ENCODE assay signal across 1 cellular context in the genomic region with DNA sequence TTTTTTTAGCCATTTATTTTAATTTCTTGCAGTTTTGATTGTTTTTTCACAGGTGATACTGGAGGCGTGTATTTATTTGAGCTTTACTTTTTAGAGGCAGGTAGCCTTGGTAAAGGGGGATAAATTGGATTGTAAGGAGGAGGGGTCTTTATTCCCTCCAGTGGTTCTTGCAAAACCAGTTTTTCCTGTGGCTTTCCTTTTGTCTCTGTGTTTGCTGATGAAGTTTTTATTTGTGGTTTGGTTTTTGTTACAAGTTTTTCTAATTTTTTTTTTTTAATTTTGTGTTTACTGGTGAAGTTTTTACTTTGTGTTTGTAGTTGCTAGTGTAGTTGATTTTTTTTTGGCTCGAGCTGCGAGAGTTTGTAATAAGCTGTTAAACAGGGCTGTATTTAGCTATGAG.
TF ChIP-seq lines count a peak whose summit lies in the region.

No MANE protein-coding gene starts in this region.

TF ChIP-seq in H1, 55 proteins besides CTCF, POLR2A, EP300 and RAD21 (continued from another document):
- TF ChIP-seq, protein P1, sequence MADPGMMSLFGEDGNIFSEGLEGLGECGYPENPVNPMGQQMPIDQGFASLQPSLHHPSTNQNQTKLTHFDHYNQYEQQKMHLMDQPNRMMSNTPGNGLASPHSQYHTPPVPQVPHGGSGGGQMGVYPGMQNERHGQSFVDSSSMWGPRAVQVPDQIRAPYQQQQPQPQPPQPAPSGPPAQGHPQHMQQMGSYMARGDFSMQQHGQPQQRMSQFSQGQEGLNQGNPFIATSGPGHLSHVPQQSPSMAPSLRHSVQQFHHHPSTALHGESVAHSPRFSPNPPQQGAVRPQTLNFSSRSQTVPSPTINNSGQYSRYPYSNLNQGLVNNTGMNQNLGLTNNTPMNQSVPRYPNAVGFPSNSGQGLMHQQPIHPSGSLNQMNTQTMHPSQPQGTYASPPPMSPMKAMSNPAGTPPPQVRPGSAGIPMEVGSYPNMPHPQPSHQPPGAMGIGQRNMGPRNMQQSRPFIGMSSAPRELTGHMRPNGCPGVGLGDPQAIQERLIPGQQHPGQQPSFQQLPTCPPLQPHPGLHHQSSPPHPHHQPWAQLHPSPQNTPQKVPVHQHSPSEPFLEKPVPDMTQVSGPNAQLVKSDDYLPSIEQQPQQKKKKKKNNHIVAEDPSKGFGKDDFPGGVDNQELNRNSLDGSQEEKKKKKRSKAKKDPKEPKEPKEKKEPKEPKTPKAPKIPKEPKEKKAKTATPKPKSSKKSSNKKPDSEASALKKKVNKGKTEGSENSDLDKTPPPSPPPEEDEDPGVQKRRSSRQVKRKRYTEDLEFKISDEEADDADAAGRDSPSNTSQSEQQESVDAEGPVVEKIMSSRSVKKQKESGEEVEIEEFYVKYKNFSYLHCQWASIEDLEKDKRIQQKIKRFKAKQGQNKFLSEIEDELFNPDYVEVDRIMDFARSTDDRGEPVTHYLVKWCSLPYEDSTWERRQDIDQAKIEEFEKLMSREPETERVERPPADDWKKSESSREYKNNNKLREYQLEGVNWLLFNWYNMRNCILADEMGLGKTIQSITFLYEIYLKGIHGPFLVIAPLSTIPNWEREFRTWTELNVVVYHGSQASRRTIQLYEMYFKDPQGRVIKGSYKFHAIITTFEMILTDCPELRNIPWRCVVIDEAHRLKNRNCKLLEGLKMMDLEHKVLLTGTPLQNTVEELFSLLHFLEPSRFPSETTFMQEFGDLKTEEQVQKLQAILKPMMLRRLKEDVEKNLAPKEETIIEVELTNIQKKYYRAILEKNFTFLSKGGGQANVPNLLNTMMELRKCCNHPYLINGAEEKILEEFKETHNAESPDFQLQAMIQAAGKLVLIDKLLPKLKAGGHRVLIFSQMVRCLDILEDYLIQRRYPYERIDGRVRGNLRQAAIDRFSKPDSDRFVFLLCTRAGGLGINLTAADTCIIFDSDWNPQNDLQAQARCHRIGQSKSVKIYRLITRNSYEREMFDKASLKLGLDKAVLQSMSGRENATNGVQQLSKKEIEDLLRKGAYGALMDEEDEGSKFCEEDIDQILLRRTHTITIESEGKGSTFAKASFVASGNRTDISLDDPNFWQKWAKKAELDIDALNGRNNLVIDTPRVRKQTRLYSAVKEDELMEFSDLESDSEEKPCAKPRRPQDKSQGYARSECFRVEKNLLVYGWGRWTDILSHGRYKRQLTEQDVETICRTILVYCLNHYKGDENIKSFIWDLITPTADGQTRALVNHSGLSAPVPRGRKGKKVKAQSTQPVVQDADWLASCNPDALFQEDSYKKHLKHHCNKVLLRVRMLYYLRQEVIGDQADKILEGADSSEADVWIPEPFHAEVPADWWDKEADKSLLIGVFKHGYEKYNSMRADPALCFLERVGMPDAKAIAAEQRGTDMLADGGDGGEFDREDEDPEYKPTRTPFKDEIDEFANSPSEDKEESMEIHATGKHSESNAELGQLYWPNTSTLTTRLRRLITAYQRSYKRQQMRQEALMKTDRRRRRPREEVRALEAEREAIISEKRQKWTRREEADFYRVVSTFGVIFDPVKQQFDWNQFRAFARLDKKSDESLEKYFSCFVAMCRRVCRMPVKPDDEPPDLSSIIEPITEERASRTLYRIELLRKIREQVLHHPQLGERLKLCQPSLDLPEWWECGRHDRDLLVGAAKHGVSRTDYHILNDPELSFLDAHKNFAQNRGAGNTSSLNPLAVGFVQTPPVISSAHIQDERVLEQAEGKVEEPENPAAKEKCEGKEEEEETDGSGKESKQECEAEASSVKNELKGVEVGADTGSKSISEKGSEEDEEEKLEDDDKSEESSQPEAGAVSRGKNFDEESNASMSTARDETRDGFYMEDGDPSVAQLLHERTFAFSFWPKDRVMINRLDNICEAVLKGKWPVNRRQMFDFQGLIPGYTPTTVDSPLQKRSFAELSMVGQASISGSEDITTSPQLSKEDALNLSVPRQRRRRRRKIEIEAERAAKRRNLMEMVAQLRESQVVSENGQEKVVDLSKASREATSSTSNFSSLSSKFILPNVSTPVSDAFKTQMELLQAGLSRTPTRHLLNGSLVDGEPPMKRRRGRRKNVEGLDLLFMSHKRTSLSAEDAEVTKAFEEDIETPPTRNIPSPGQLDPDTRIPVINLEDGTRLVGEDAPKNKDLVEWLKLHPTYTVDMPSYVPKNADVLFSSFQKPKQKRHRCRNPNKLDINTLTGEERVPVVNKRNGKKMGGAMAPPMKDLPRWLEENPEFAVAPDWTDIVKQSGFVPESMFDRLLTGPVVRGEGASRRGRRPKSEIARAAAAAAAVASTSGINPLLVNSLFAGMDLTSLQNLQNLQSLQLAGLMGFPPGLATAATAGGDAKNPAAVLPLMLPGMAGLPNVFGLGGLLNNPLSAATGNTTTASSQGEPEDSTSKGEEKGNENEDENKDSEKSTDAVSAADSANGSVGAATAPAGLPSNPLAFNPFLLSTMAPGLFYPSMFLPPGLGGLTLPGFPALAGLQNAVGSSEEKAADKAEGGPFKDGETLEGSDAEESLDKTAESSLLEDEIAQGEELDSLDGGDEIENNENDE (IDR thresholded peaks at IDR 0.05; ENCODE audit: insufficient replicate concordance, low read length) = peak; percentile 69
